Comparison of ENCODE assay signal across 1 cellular context in genomic region chr11:376531-377173, GRCh38.
TF ChIP-seq lines count a peak whose summit lies in the region.

No MANE protein-coding gene starts in this region.

TF ChIP-seq in HepG2, 621 proteins besides CTCF, POLR2A, EP300 and RAD21:
- TF ChIP-seq RBFOX2 (IDR thresholded peaks at IDR 0.05; ENCODE audit: low read depth, low read length): peak; percentile 17; the same call in 1 of the 2 replicates
- no peak for TF ChIP-seq WIZ (CRISPR knock-in tag; IDR thresholded peaks at IDR 0.05)
